30 cellular contexts compared by ENCODE assay signal in genomic region chr4:109016200-109016599, GRCh38.
"Had no signal": no experiment of that assay in that cellular context is flagged by ENCODE, and none has a peak within 500 bp of the region (broad histone marks: within the 10 kb centered on the region; RNA-seq: fewer than 3 reads in every experiment).

No MANE protein-coding gene starts in this region.

- ATAC-seq: activated CD4-positive, alpha-beta T cell treated with anti-CD3 and anti-CD28 coated beads for 36 hours; activated CD8-positive, alpha-beta memory T cell treated with anti-CD3 and anti-CD28 coated beads, Interleukin-2, amount 10 ng/mL, durations not matched to agents 7 days and 5 days; activated CD8-positive, alpha-beta T cell treated with anti-CD3 and anti-CD28 coated beads, Interleukin-2, amount 10 ng/mL, durations not matched to agents 7 days and 5 days; activated naive CD8-positive, alpha-beta T cell treated with anti-CD3 and anti-CD28 coated beads, Interleukin-2, amount 50 U/mL, for 24 hours; esophagus mucosa; T-helper 17 cell had no signal

- H3K27me3 ChIP-seq: adrenal gland, brain microvascular endothelial cell, dorsolateral prefrontal cortex had no signal

- H3K36me3 Mint-ChIP-seq: activated CD4-positive, alpha-beta memory T cell treated with anti-CD3 and anti-CD28 coated beads for 36 hours; activated CD8-positive, alpha-beta memory T cell treated with anti-CD3 and anti-CD28 coated beads, Interleukin-2, amount 10 ng/mL, durations not matched to agents 7 days and 5 days; activated naive CD4-positive, alpha-beta T cell treated with anti-CD3 and anti-CD28 coated beads, Interleukin-2, amount 50 U/mL, for 24 hours; activated naive CD8-positive, alpha-beta T cell treated with anti-CD3 and anti-CD28 coated beads for 36 hours had no signal

- H3K27ac ChIP-seq: adrenal gland, brain microvascular endothelial cell, coronary artery, dorsolateral prefrontal cortex had no signal

- H3K27ac Mint-ChIP-seq: activated CD4-positive, alpha-beta memory T cell treated with anti-CD3 and anti-CD28 coated beads for 36 hours; activated CD4-positive, alpha-beta T cell treated with anti-CD3 and anti-CD28 coated beads for 36 hours; activated CD4-positive, alpha-beta T cell treated with anti-CD3 and anti-CD28 coated beads, Interleukin-2, amount 10 ng/mL, durations not matched to agents 24 days and 14 days; activated CD8-positive, alpha-beta memory T cell treated with anti-CD3 and anti-CD28 coated beads, Interleukin-2, amount 10 ng/mL, durations not matched to agents 7 days and 5 days; activated CD8-positive, alpha-beta T cell treated with anti-CD3 and anti-CD28 coated beads, Interleukin-2, amount 10 ng/mL, durations not matched to agents 7 days and 5 days; activated naive CD4-positive, alpha-beta T cell treated with anti-CD3 and anti-CD28 coated beads for 36 hours; activated naive CD4-positive, alpha-beta T cell treated with anti-CD3 and anti-CD28 coated beads, Interleukin-2, amount 50 U/mL, for 24 hours; activated naive CD8-positive, alpha-beta T cell treated with anti-CD3 and anti-CD28 coated beads for 36 hours; activated naive CD8-positive, alpha-beta T cell treated with anti-CD3 and anti-CD28 coated beads, Interleukin-2, amount 50 U/mL, for 24 hours; activated T-helper 1 cell treated with anti-CD3 and anti-CD28 coated beads, Interleukin-12 subunit alpha, Interleukin-12 subunit beta, Interleukin-2, Interleukin-4 antibody, amounts not matched to agents 30 ng/mL and 10 ng/mL and 1 ng/mL, durations not matched to agents 14 hours and 24 hours and 36 hours; activated T-helper 2 cell treated with anti-CD3 and anti-CD28 coated beads, Interferon-gamma antibody, Interleukin-2, Interleukin-4, amounts not matched to agents 10 μg/mL and 5 μg/mL and 100 μg/mL, durations not matched to agents 14 hours and 24 hours and 36 hours; dendritic cell treated with granulocyte-macrophage colony-stimulating factor and Interleukin-4, amounts not matched to agents 40 ng/mL and 50 ng/mL, for 4 days; endodermal cell; T-helper 17 cell had no signal

- H3K27me3 Mint-ChIP-seq: activated CD4-positive, alpha-beta T cell treated with anti-CD3 and anti-CD28 coated beads, Interleukin-2, amount 10 ng/mL, durations not matched to agents 24 days and 14 days; activated CD8-positive, alpha-beta memory T cell treated with anti-CD3 and anti-CD28 coated beads, Interleukin-2, amount 10 ng/mL, durations not matched to agents 7 days and 5 days; central memory CD8-positive, alpha-beta T cell; dendritic cell treated with granulocyte-macrophage colony-stimulating factor and Interleukin-4, amounts not matched to agents 40 ng/mL and 50 ng/mL, for 4 days had no signal

- H3K9me3 ChIP-seq: adrenal gland had no signal

- H3K4me1 Mint-ChIP-seq: activated CD4-positive, alpha-beta T cell treated with anti-CD3 and anti-CD28 coated beads for 36 hours; activated CD4-positive, alpha-beta T cell treated with anti-CD3 and anti-CD28 coated beads, Interleukin-2, amount 10 ng/mL, durations not matched to agents 24 days and 14 days; activated CD8-positive, alpha-beta memory T cell treated with anti-CD3 and anti-CD28 coated beads, Interleukin-2, amount 10 ng/mL, durations not matched to agents 7 days and 5 days; activated naive CD4-positive, alpha-beta T cell treated with anti-CD3 and anti-CD28 coated beads, Interleukin-2, amount 50 U/mL, for 24 hours; activated naive CD8-positive, alpha-beta T cell treated with anti-CD3 and anti-CD28 coated beads, Interleukin-2, amount 50 U/mL, for 24 hours; central memory CD8-positive, alpha-beta T cell; endodermal cell; T-helper 17 cell had no signal

- DNase-seq: activated CD4-positive, alpha-beta memory T cell treated with anti-CD3 and anti-CD28 coated beads for 36 hours; activated CD4-positive, alpha-beta T cell treated with anti-CD3 and anti-CD28 coated beads for 36 hours; activated CD4-positive, alpha-beta T cell treated with anti-CD3 and anti-CD28 coated beads, Interleukin-2, amount 10 ng/mL, durations not matched to agents 24 days and 14 days; activated CD4-positive, CD25-positive, alpha-beta regulatory T cell; activated CD4-positive, CD25-positive, alpha-beta regulatory T cell treated with anti-CD3 and anti-CD28 coated beads, Interleukin-2, amount 50 U/mL, for 72 hours; activated CD8-positive, alpha-beta memory T cell treated with anti-CD3 and anti-CD28 coated beads, Interleukin-2, amount 10 ng/mL, durations not matched to agents 7 days and 5 days; activated CD8-positive, alpha-beta memory T cell treated with anti-CD3 and anti-CD28 coated beads, Interleukin-2, amount 50 U/mL, for 4 hours; activated CD8-positive, alpha-beta T cell treated with anti-CD3 and anti-CD28 coated beads, Interleukin-2, amount 10 ng/mL, durations not matched to agents 7 days and 5 days; activated effector memory CD4-positive, alpha-beta T cell treated with anti-CD3 and anti-CD28 coated beads, Interleukin-2, amount 50 U/mL, for 16 hours; activated naive CD4-positive, alpha-beta T cell treated with anti-CD3 and anti-CD28 coated beads for 36 hours; activated naive CD8-positive, alpha-beta T cell treated with anti-CD3 and anti-CD28 coated beads for 36 hours; activated naive CD8-positive, alpha-beta T cell treated with anti-CD3 and anti-CD28 coated beads, Interleukin-2, amount 50 U/mL, for 24 hours; activated T-cell treated with anti-CD3 and anti-CD28 coated beads, Interleukin-2, amount 50 U/mL, for 1 hour; activated T-cell treated with anti-CD3 and anti-CD28 coated beads, Interleukin-2, amount 50 U/mL, for 48 hours; adrenal gland; brain microvascular endothelial cell; dorsolateral prefrontal cortex; effector memory CD4-positive, alpha-beta T cell; endodermal cell; foreskin fibroblast; SW 1271; T-helper 1 cell; T-helper 17 cell had no signal

- H3K4me1 ChIP-seq: adrenal gland had no signal

- H3K9me3 Mint-ChIP-seq: activated naive CD4-positive, alpha-beta T cell treated with anti-CD3 and anti-CD28 coated beads, Interleukin-2, amount 50 U/mL, for 24 hours had no signal

- H3K4me3 ChIP-seq: adrenal gland, coronary artery, dorsolateral prefrontal cortex had no signal

- H3K4me3 Mint-ChIP-seq: activated CD4-positive, alpha-beta memory T cell treated with anti-CD3 and anti-CD28 coated beads for 36 hours; activated CD4-positive, alpha-beta T cell treated with anti-CD3 and anti-CD28 coated beads for 36 hours; activated CD4-positive, alpha-beta T cell treated with anti-CD3 and anti-CD28 coated beads, Interleukin-2, amount 10 ng/mL, durations not matched to agents 24 days and 14 days; activated CD8-positive, alpha-beta memory T cell treated with anti-CD3 and anti-CD28 coated beads, Interleukin-2, amount 10 ng/mL, durations not matched to agents 7 days and 5 days; activated CD8-positive, alpha-beta T cell treated with anti-CD3 and anti-CD28 coated beads, Interleukin-2, amount 10 ng/mL, durations not matched to agents 7 days and 5 days; activated naive CD4-positive, alpha-beta T cell treated with anti-CD3 and anti-CD28 coated beads for 36 hours; activated naive CD4-positive, alpha-beta T cell treated with anti-CD3 and anti-CD28 coated beads, Interleukin-2, amount 50 U/mL, for 24 hours; activated naive CD8-positive, alpha-beta T cell treated with anti-CD3 and anti-CD28 coated beads for 36 hours; activated naive CD8-positive, alpha-beta T cell treated with anti-CD3 and anti-CD28 coated beads, Interleukin-2, amount 50 U/mL, for 24 hours; activated T-helper 1 cell treated with anti-CD3 and anti-CD28 coated beads, Interleukin-12 subunit alpha, Interleukin-12 subunit beta, Interleukin-2, Interleukin-4 antibody, amounts not matched to agents 30 ng/mL and 10 ng/mL and 1 ng/mL, durations not matched to agents 14 hours and 24 hours and 36 hours; central memory CD8-positive, alpha-beta T cell; dendritic cell treated with granulocyte-macrophage colony-stimulating factor and Interleukin-4, amounts not matched to agents 40 ng/mL and 50 ng/mL, for 4 days; endodermal cell; T-helper 17 cell had no signal

- H3K36me3 ChIP-seq: adrenal gland, brain microvascular endothelial cell had no signal
